Comparison of ENCODE assay signal across 8 cellular contexts in genomic region chr6:31396422-31397152, GRCh38. TPM values are rescaled to one million over a fixed set of nuclear protein-coding genes. Genes with fewer than 3 reads are reported as not detected.
A peak's percentile ranks its signal among the peaks of the same experiment; 100 is the strongest.
DNase-seq lines count a peak whose midpoint lies in the region; ATAC-seq and TF ChIP-seq lines count a peak whose summit lies in the region.

No MANE protein-coding gene starts in this region.

- H3K9me3 ChIP-seq in RWPE2 (ENCODE audit: severe bottlenecking) = no peaks in the 10 kb centered on the region
- no peaks in the 10 kb centered on the region for H3K9me3 ChIP-seq in thoracic aorta

- H3K27me3 Mint-ChIP-seq in activated T-helper 17 cell treated with anti-CD3 and anti-CD28 coated beads, Interleukin-2, amount 50 U/mL, for 72 hours = no peaks in the 10 kb centered on the region

- DNase-seq in ELF-1 (ENCODE audit: low read depth, low spot score) = peak; percentile 68
- peak; percentile 63 for DNase-seq in Jurkat, Clone E6-1 (ENCODE audit: low read depth, low spot score)
- no peak for DNase-seq in RWPE2 (ENCODE audit: low spot score)
- peak; percentile 72 to 91 for DNase-seq in foreskin fibroblast
- peak in 50 of 56 donors; percentile 5 to 90 (median 56) for DNase-seq in nucleus accumbens (lab: John Stamatoyannopoulos, UW)
- DNase-seq in thoracic aorta (ENCODE audit: low spot score) = no peak
- DNase-seq in epidermal melanocyte (ENCODE audit: insufficient read length, low spot score) = no peak

- no peak overlapping the region for H3K4me3 Mint-ChIP-seq in activated T-helper 17 cell treated with anti-CD3 and anti-CD28 coated beads, Interleukin-2, amount 50 U/mL, for 72 hours

- no peak overlapping the region for H3K27ac ChIP-seq in RWPE2 (ENCODE audit: poor library complexity, severe bottlenecking)
- no peak overlapping the region for H3K27ac ChIP-seq in thoracic aorta

- TF ChIP-seq CTCF in RWPE2 (IDR thresholded peaks at IDR 0.05; ENCODE audit: poor library complexity, severe bottlenecking) (peak; percentile 83), foreskin fibroblast (IDR thresholded peaks at IDR 0.05; ENCODE audit: low read depth, low read length) (peak; percentile 80), thoracic aorta (IDR thresholded peaks at IDR 0.05) (peak; percentile 90)

- no peaks in the 10 kb centered on the region for H3K9me3 Mint-ChIP-seq in activated T-helper 17 cell treated with anti-CD3 and anti-CD28 coated beads, Interleukin-2, amount 50 U/mL, for 72 hours

- ATAC-seq in RWPE2 (ENCODE audit: low read depth) (peak; percentile 49; the same call in 2 of the 3 replicates), thoracic aorta (ENCODE audit: insufficient number of reproducible peaks, low FRiP score, low read depth) (no peak)
- peak; percentile 61 for ATAC-seq in activated T-helper 17 cell treated with anti-CD3 and anti-CD28 coated beads, Interleukin-2, amount 50 U/mL, for 72 hours (replicated peaks)

- no peaks in the 10 kb centered on the region for H3K27me3 ChIP-seq in RWPE2 (ENCODE audit: insufficient read depth, poor library complexity, severe bottlenecking)
- no peaks in the 10 kb centered on the region for H3K27me3 ChIP-seq in thoracic aorta (replicated peaks; ENCODE audit: insufficient read depth)

- H3K36me3 ChIP-seq in RWPE2 (ENCODE audit: low read depth) = peaks cover under 1% of the 10 kb centered on the region; the same call in 1 of the 2 replicates
- no peaks in the 10 kb centered on the region for H3K36me3 ChIP-seq in thoracic aorta

- H3K4me1 Mint-ChIP-seq in activated T-helper 17 cell treated with anti-CD3 and anti-CD28 coated beads, Interleukin-2, amount 50 U/mL, for 72 hours = peaks cover 16% of the 10 kb centered on the region

- no peak overlapping the region for H3K27ac Mint-ChIP-seq in activated T-helper 17 cell treated with anti-CD3 and anti-CD28 coated beads, Interleukin-2, amount 50 U/mL, for 72 hours

- H3K4me1 ChIP-seq in RWPE2 (ENCODE audit: insufficient read depth, poor library complexity, severe bottlenecking) = peaks cover 16% of the 10 kb centered on the region
- peaks cover 7 to 11% of the 10 kb centered on the region in 2 donors for H3K4me1 ChIP-seq in thoracic aorta (ENCODE audit: control insufficient read depth in 1 of 2, low read depth in 2 of 2)

- H3K36me3 Mint-ChIP-seq in activated T-helper 17 cell treated with anti-CD3 and anti-CD28 coated beads, Interleukin-2, amount 50 U/mL, for 72 hours (ENCODE audit: low read depth) = peaks cover 5% of the 10 kb centered on the region

- no peak overlapping the region for H3K4me3 ChIP-seq in Jurkat, Clone E6-1 (ENCODE audit: low read length)
- H3K4me3 ChIP-seq in RWPE2 (ENCODE audit: severe bottlenecking) (no peak overlapping the region), foreskin fibroblast (ENCODE audit: low read depth in 1 of 2, low read length in 2 of 2) (no peak overlapping the region), thoracic aorta (peak overlapping the region; percentile 39)

RNA-seq across cellular contexts. Expression of gene MICA, which starts 6.8 kb away (rescaled TPM):
- 8.2 TPM for polyA plus RNA-seq in Jurkat, Clone E6-1 (2012; ENCODE audit: insufficient read depth, insufficient read length)
- total RNA-seq in activated T-helper 17 cell treated with anti-CD3 and anti-CD28 coated beads, Interleukin-2, amount 50 U/mL, for 72 hours = 10 to 100 TPM; 11.6 to 16.2 TPM
- 10 to 100 TPM; 15.0 to 16.4 TPM for total RNA-seq in thoracic aorta

RNA-seq across cellular contexts. Expression of gene HLA-B, which starts 39.6 kb away (rescaled TPM):
- polyA plus RNA-seq in Jurkat, Clone E6-1 (2012; ENCODE audit: insufficient read depth, insufficient read length) = 316 TPM
- total RNA-seq in activated T-helper 17 cell treated with anti-CD3 and anti-CD28 coated beads, Interleukin-2, amount 50 U/mL, for 72 hours = 1,000 to 10,000 TPM; 3,089 to 4,180 TPM
- total RNA-seq in thoracic aorta = 100 to 1,000 TPM; 552 to 852 TPM

Comparison
In these comparisons a context has a peak if more than half of its experiments do, and no peak if none do; other contexts are left out.
1. DNase-seq: peak in ELF-1 (single experiment), Jurkat, Clone E6-1 (single experiment), foreskin fibroblast (2 of 2) and nucleus accumbens (50 of 56); none in RWPE2 (single experiment), thoracic aorta (single experiment) and epidermal melanocyte (single experiment).
2. Peak in every context shown above with its lines, with median percentiles within 50 percentile points of each other: CTCF ChIP-seq.